15 cellular contexts compared by ENCODE assay signal in the genomic region with DNA sequence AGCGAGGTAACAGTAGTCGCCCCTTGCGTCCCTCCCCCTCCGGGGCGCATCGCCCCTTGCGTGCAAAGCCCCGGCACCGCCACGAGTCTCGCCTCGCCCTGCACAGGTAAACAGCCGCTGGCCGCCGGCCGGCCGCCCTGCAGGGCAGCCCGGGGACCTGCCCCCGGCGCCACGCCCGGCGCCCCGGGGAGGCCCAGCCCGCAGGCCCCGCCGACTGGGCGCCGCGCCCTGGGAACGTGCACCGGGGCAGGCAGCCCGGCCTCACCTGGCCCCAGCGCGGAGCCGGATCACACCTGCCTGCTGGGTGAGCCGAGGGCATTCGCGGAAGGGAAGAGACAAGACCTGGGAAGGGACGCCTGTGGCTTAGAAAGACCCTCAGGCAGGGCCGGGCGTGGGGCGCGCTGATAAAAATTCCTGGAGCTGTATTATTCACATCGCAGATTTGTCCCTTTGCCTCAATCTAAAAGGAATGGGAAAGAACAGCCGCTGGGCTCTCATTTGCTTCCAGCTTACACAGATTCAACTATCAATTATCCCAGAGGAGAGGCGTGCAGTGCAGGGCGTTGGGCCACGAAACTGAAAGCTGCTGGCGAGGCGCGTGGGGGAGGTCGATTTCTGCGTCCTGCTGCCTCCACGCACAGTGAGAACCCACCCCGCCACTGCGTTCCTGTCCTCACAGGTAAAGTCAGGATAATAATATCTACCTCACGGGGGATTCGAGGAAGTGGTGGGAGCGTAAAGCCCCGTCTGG.
A peak's percentile ranks its signal among the peaks of the same experiment; 100 is the strongest.
DNase-seq lines count a peak whose midpoint lies in the region; ATAC-seq and TF ChIP-seq lines count a peak whose summit lies in the region.
"Had no signal": no experiment of that assay in that cellular context is flagged by ENCODE, and none has a peak within 500 bp of the region (broad histone marks: within the 10 kb centered on the region; RNA-seq: fewer than 3 reads in every experiment).

No MANE protein-coding gene starts in this region.

- no peaks in the 10 kb centered on the region for H3K36me3 Mint-ChIP-seq in T-helper 17 cell (ENCODE audit: low read depth)
- H3K36me3 Mint-ChIP-seq in natural killer cell treated with Interleukin-12 subunit alpha and Interleukin-12 subunit beta and Interleukin-15 and Interleukin-18, amount 100 ng/mL, for 72 hours = no peaks in the 10 kb centered on the region

- ATAC-seq in T-helper 17 cell (no peak), mucosa of descending colon (peak; percentile 97)
- no peak for ATAC-seq in natural killer cell treated with Interleukin-12 subunit alpha and Interleukin-12 subunit beta and Interleukin-15 and Interleukin-18, amount 100 ng/mL, for 72 hours

- no peaks in the 10 kb centered on the region for H3K36me3 ChIP-seq in mucosa of descending colon (ENCODE audit: low read depth)
- H3K36me3 ChIP-seq: breast epithelium, vagina had no signal

- peak overlapping the region; percentile 25 for H3K4me3 Mint-ChIP-seq in T-helper 17 cell
- no peak overlapping the region for H3K4me3 Mint-ChIP-seq in natural killer cell treated with Interleukin-12 subunit alpha and Interleukin-12 subunit beta and Interleukin-15 and Interleukin-18, amount 100 ng/mL, for 72 hours
- H3K4me3 Mint-ChIP-seq: activated naive CD4-positive, alpha-beta T cell treated with anti-CD3 and anti-CD28 coated beads for 36 hours had no signal

- no peak for DNase-seq in AG04450 (ENCODE audit: low read depth, low spot score)
- peak; percentile 41 for DNase-seq in HT-29 (ENCODE audit: low spot score)
- DNase-seq in T-helper 17 cell = no peak
- peak; percentile 83 to 92 (median 87) for DNase-seq in mucosa of descending colon
- no peak for DNase-seq in medulla oblongata (ENCODE audit: extremely low spot score)
- DNase-seq in natural killer cell treated with Interleukin-12 subunit alpha and Interleukin-12 subunit beta and Interleukin-15 and Interleukin-18, amount 100 ng/mL, for 72 hours (ENCODE audit: low spot score) = no peak
- no peak for DNase-seq in NCI-H510A (lab: John Stamatoyannopoulos, UW)
- no peak for DNase-seq in HCEC 1CT
- DNase-seq: activated naive CD4-positive, alpha-beta T cell treated with anti-CD3 and anti-CD28 coated beads for 36 hours; MM.1S; NK-92 treated with Interleukin-12 subunit alpha and Interleukin-12 subunit beta, amount 100 ng/mL, for 24 hours; nucleus accumbens; stimulated activated CD4-positive, alpha-beta T cell treated with anti-CD3 and anti-CD28 coated beads, Interleukin-15, amount 100 ng/mL, for 24 hours had no signal

- H3K4me1 ChIP-seq in mucosa of descending colon (ENCODE audit: low read depth) = peaks cover 14% of the 10 kb centered on the region
- H3K4me1 ChIP-seq: breast epithelium, vagina had no signal

- no peak overlapping the region for H3K27ac Mint-ChIP-seq in T-helper 17 cell
- no peak overlapping the region for H3K27ac Mint-ChIP-seq in natural killer cell treated with Interleukin-12 subunit alpha and Interleukin-12 subunit beta and Interleukin-15 and Interleukin-18, amount 100 ng/mL, for 72 hours
- H3K27ac Mint-ChIP-seq: activated naive CD4-positive, alpha-beta T cell treated with anti-CD3 and anti-CD28 coated beads for 36 hours had no signal

- no peaks in the 10 kb centered on the region for H3K9me3 Mint-ChIP-seq in natural killer cell treated with Interleukin-12 subunit alpha and Interleukin-12 subunit beta and Interleukin-15 and Interleukin-18, amount 100 ng/mL, for 72 hours
- H3K9me3 Mint-ChIP-seq: activated naive CD4-positive, alpha-beta T cell treated with anti-CD3 and anti-CD28 coated beads for 36 hours had no signal

- H3K4me1 Mint-ChIP-seq in T-helper 17 cell = peaks cover 2% of the 10 kb centered on the region
- peaks cover 0 to 3% of the 10 kb centered on the region in 2 donors for H3K4me1 Mint-ChIP-seq in natural killer cell treated with Interleukin-12 subunit alpha and Interleukin-12 subunit beta and Interleukin-15 and Interleukin-18, amount 100 ng/mL, for 72 hours (ENCODE audit: low read depth in 2 of 2)

- H3K27ac ChIP-seq in AG04450 (ENCODE audit: low read depth, low read length) = no peak overlapping the region
- H3K27ac ChIP-seq: breast epithelium, vagina had no signal

- H3K9me3 ChIP-seq in AG04450 (ENCODE audit: control insufficient read depth, insufficient read depth, low read length) (no peaks in the 10 kb centered on the region; the same call in 1 of the 2 replicates), T-helper 17 cell (ENCODE audit: control insufficient read depth, low read length, poor library complexity, severe bottlenecking) (no peaks in the 10 kb centered on the region), mucosa of descending colon (no peaks in the 10 kb centered on the region)
- H3K9me3 ChIP-seq: breast epithelium, vagina had no signal

- intact Hi-C loops in mucosa of descending colon (cut with DNase I, micrococcal nuclease) = no loop called here

- peaks cover 5% of the 10 kb centered on the region for H3K27me3 ChIP-seq in AG04450 (ENCODE audit: control insufficient read depth, insufficient read depth, low read length)
- H3K27me3 ChIP-seq: vagina had no signal

- H3K4me3 ChIP-seq in AG04450 (ENCODE audit: low read depth, low read length) (peak overlapping the region; percentile 13; the same call in 1 of the 2 replicates), mucosa of descending colon (no peak overlapping the region)
- H3K4me3 ChIP-seq: breast epithelium, vagina had no signal

- CTCF ChIA-PET in AG04450 (lab: Charles Lee) = no interaction called here

- H3K27me3 Mint-ChIP-seq in T-helper 17 cell = no peaks in the 10 kb centered on the region
- peaks cover 0 to 6% of the 10 kb centered on the region in 2 donors for H3K27me3 Mint-ChIP-seq in natural killer cell treated with Interleukin-12 subunit alpha and Interleukin-12 subunit beta and Interleukin-15 and Interleukin-18, amount 100 ng/mL, for 72 hours

- POLR2A ChIA-PET in AG04450 (lab: Yijun Ruan, JAX) = interaction anchor here (0.5 kb wide), 1 partner anchor 22 kb away, joined by 3 read pairs; no protein-coding TSS in a partner anchor

- TF ChIP-seq CTCF in AG04450 (IDR thresholded peaks at IDR 0.05; ENCODE audit: low read depth, low read length) = no peak
- no peak for TF ChIP-seq CTCF in mucosa of descending colon (IDR thresholded peaks at IDR 0.05)

Comparison
In these comparisons a context has a peak if more than half of its experiments do, and no peak if none do; other contexts are left out.
1. DNase-seq: peak in HT-29 (single experiment) and mucosa of descending colon (3 of 3); none in AG04450 (single experiment), T-helper 17 cell (0 of 3), medulla oblongata (single experiment), natural killer cell treated with Interleukin-12 subunit alpha and Interleukin-12 subunit beta and Interleukin-15 and Interleukin-18, amount 100 ng/mL, for 72 hours (single experiment), NCI-H510A (single experiment) and HCEC 1CT (single experiment).